ENCODE assay signal across 14 cellular contexts in genomic region chr12:75660107-75660530, GRCh38.
A peak's percentile ranks its signal among the peaks of the same experiment; 100 is the strongest.
DNase-seq lines count a peak whose midpoint lies in the region; ATAC-seq, FAIRE-seq and TF ChIP-seq lines count a peak whose summit lies in the region.
"Had no signal": no experiment of that assay in that cellular context is flagged by ENCODE, and none has a peak within 500 bp of the region (broad histone marks: within the 10 kb centered on the region; RNA-seq: fewer than 3 reads in every experiment).

No MANE protein-coding gene starts in this region.

- no peak for DNase-seq in activated CD4-positive, CD25-positive, alpha-beta regulatory T cell treated with anti-CD3 and anti-CD28 coated beads, Interleukin-2, amount 50 U/mL, for 72 hours
- DNase-seq in PC-3, result peak; percentile 83
- peak; percentile 15 for DNase-seq in endothelial cell of umbilical vein (ENCODE audit: low read depth, low spot score)
- DNase-seq in renal cortical epithelial cell (ENCODE audit: low read depth), result peak; percentile 93
- no peak for DNase-seq in GOT3 (lab: John Stamatoyannopoulos, UW)
- no peak for DNase-seq in effector CD4-positive, alpha-beta T cell
- no peak for DNase-seq in DMS79 treated with DMSO at 0.1 percent for 48 hours (lab: John Stamatoyannopoulos, UW)
- DNase-seq: activated B cell treated with CpG ODN at 0.5 μM for 24 hours, colonic mucosa, DMS79, heart left ventricle had no signal

- no peaks in the 10 kb centered on the region for H3K27me3 ChIP-seq in PC-3 (ENCODE audit: low read length)
- no peaks in the 10 kb centered on the region for H3K27me3 ChIP-seq in endothelial cell of umbilical vein (ENCODE audit: control insufficient read depth in 2 of 2, insufficient read depth in 2 of 2, low read length in 2 of 2)
- H3K27me3 ChIP-seq: colonic mucosa, heart left ventricle had no signal

- TF ChIP-seq CTCF in PC-3 (conservative IDR thresholded peaks at IDR 0.05; ENCODE audit: low read depth, low read length) (no peak), endothelial cell of umbilical vein (IDR thresholded peaks at IDR 0.05; ENCODE audit: extremely low read depth in 1 of 2, insufficient read depth in 1 of 2, low read depth in 1 of 2, low read length in 2 of 2) (no peak)

- H3K9me3 ChIP-seq in PC-3 (ENCODE audit: low read length) (no peaks in the 10 kb centered on the region), endothelial cell of umbilical vein (replicated peaks; ENCODE audit: control insufficient read depth, insufficient read depth, low read length) (no peaks in the 10 kb centered on the region)
- H3K9me3 ChIP-seq: colonic mucosa, heart left ventricle had no signal

- ATAC-seq in activated CD4-positive, CD25-positive, alpha-beta regulatory T cell treated with anti-CD3 and anti-CD28 coated beads, Interleukin-2, amount 50 U/mL, for 24 hours, result peak; percentile 89
- ATAC-seq in PC-3, result peak; percentile 37
- ATAC-seq: heart left ventricle had no signal

- FAIRE-seq in endothelial cell of umbilical vein (lab: Jason Lieb, UNC), result no peak

- no peaks in the 10 kb centered on the region for H3K9me2 ChIP-seq in PC-3 (replicated peaks; ENCODE audit: low read length)

- H3K9ac ChIP-seq in PC-3 (ENCODE audit: low read length) (peak overlapping the region; percentile 80), endothelial cell of umbilical vein (replicated peaks; ENCODE audit: extremely low read depth, insufficient read depth, low read length) (no peak overlapping the region)
- H3K9ac ChIP-seq: parathyroid adenoma had no signal

- TF ChIP-seq POLR2A in endothelial cell of umbilical vein (IDR thresholded peaks at IDR 0.05; ENCODE audit: low read depth, low read length), result no peak

- H3K4me1 ChIP-seq in PC-3 (ENCODE audit: insufficient read depth, low read length), result peaks cover 67% of the 10 kb centered on the region
- peaks cover 47% of the 10 kb centered on the region for H3K4me1 ChIP-seq in endothelial cell of umbilical vein (ENCODE audit: control insufficient read depth, extremely low read depth, insufficient read depth, low read length)
- H3K4me1 ChIP-seq: colonic mucosa, parathyroid adenoma had no signal

- H3K9me1 ChIP-seq in endothelial cell of umbilical vein (replicated peaks; ENCODE audit: control insufficient read depth, extremely low read depth, insufficient read depth, low read length), result no peaks in the 10 kb centered on the region

- intact Hi-C loops in PC-3 (cut with micrococcal nuclease) (loop anchor here (1.0 to 5.0 kb wide), 4 partner anchors 52 to 361 kb away; no protein-coding TSS in a partner anchor), endothelial cell of umbilical vein (cut with micrococcal nuclease) (no loop called here)

- H3K4me2 ChIP-seq in PC-3 (ENCODE audit: low read length), result peak overlapping the region; percentile 79
- H3K4me2 ChIP-seq in endothelial cell of umbilical vein (ENCODE audit: insufficient read depth, low read length), result peak overlapping the region; percentile 4

- POLR2A ChIA-PET in PC-3 (lab: Charles Lee; ENCODE audit: unreplicated experiment), result interaction anchor here (1.4 kb wide), 1 partner anchor 371 kb away, joined by 10 read pairs; the partner anchor contains the start of gene PHLDA1
- POLR2A ChIA-PET in endothelial cell of umbilical vein (lab: Charles Lee), result no interaction called here

- no peaks in the 10 kb centered on the region for H3K36me3 ChIP-seq in PC-3 (ENCODE audit: low read depth, low read length)
- H3K36me3 ChIP-seq in endothelial cell of umbilical vein (ENCODE audit: control insufficient read depth in 2 of 2, extremely low read depth in 1 of 2, insufficient read depth in 2 of 2, low read length in 2 of 2), result no peaks in the 10 kb centered on the region
- H3K36me3 ChIP-seq: colonic mucosa, heart left ventricle had no signal

- BruUV-seq in PC-3 (replicated peaks; lab: Mats Ljungman, UMichigan), result no TSS peak
- no TSS peak for BruUV-seq in endothelial cell of umbilical vein (replicated peaks; lab: Mats Ljungman, UMichigan)

- H3K79me2 ChIP-seq in PC-3 (ENCODE audit: low read length) (no peaks in the 10 kb centered on the region), endothelial cell of umbilical vein (ENCODE audit: control insufficient read depth, insufficient read depth, low read length) (no peaks in the 10 kb centered on the region)
- H3K79me2 ChIP-seq: parathyroid adenoma had no signal

- dilution Hi-C loops in endothelial cell of umbilical vein (cut with MboI; ENCODE audit: extremely low pct_ligation_motif_present, low sequenced_read_pairs), result no loop called here

- H3K27ac ChIP-seq in PC-3 (ENCODE audit: low read length), result peak overlapping the region; percentile 95
- no peak overlapping the region for H3K27ac ChIP-seq in endothelial cell of umbilical vein (ENCODE audit: insufficient read depth, low read depth, low read length)
- H3K27ac ChIP-seq: 22Rv1, colonic mucosa, parathyroid adenoma had no signal

- H2AFZ ChIP-seq in PC-3 (ENCODE audit: low read length), result peak overlapping the region; percentile 37
- peak overlapping the region; percentile 64 for H2AFZ ChIP-seq in endothelial cell of umbilical vein (ENCODE audit: low read depth, low read length)
- H2AFZ ChIP-seq: parathyroid adenoma had no signal

- CTCF ChIA-PET in PC-3 (lab: Charles Lee), result no interaction called here
- CTCF ChIA-PET in endothelial cell of umbilical vein (lab: Charles Lee), result interaction anchor here (1.8 to 2.1 kb wide), 2 partner anchors 39 to 371 kb away, joined by 7 to 11 read pairs; partner anchors contain the start of gene PHLDA1

- H4K20me1 ChIP-seq in PC-3 (ENCODE audit: low read length) (no peaks in the 10 kb centered on the region), endothelial cell of umbilical vein (replicated peaks; ENCODE audit: control insufficient read depth, extremely low read depth, insufficient read depth, low read length) (no peaks in the 10 kb centered on the region)

- peaks cover 16% of the 10 kb centered on the region for H3F3A ChIP-seq in PC-3 (ENCODE audit: low read length, unreplicated experiment)

- H3K4me3 ChIP-seq in PC-3 (ENCODE audit: low read length) (peak overlapping the region; percentile 31), endothelial cell of umbilical vein (replicated peaks in 1 of 3; ENCODE audit: insufficient read depth in 1 of 3, low read depth in 1 of 3, low read length in 3 of 3) (no peak overlapping the region)
- H3K4me3 ChIP-seq: colonic mucosa, heart left ventricle had no signal

TF ChIP-seq in endothelial cell of umbilical vein, 7 proteins besides CTCF, POLR2A, EP300 and RAD21:
- TF ChIP-seq FOS (IDR thresholded peaks at IDR 0.05; ENCODE audit: borderline replicate concordance, insufficient read depth, low read length), result peak; percentile 11
- peak; percentile 42 for TF ChIP-seq GATA2 (IDR thresholded peaks at IDR 0.05; ENCODE audit: insufficient read depth, insufficient read length, low read depth, low read length)
- no peak for TF ChIP-seq MYC (IDR thresholded peaks at IDR 0.05; ENCODE audit: low read depth, low read length)

Comparison
In these comparisons a context has a peak if more than half of its experiments do, and no peak if none do; other contexts are left out.
1. DNase-seq: peak in PC-3 (single experiment), endothelial cell of umbilical vein (single experiment) and renal cortical epithelial cell (single experiment); none in activated CD4-positive, CD25-positive, alpha-beta regulatory T cell treated with anti-CD3 and anti-CD28 coated beads, Interleukin-2, amount 50 U/mL, for 72 hours (single experiment), GOT3 (single experiment), effector CD4-positive, alpha-beta T cell (single experiment) and DMS79 treated with DMSO at 0.1 percent for 48 hours (single experiment).